ENCODE assay signal across 8 cellular contexts in genomic region chr14:38721822-38722431, GRCh38.
DNase-seq lines count a peak whose midpoint lies in the region; ATAC-seq and TF ChIP-seq lines count a peak whose summit lies in the region.

No MANE protein-coding gene starts in this region.

- ATAC-seq in GM18505 (IDR thresholded peaks at IDR 0.05; ENCODE audit: unreplicated experiment) = peak; percentile 93
- ATAC-seq in HG02884 (IDR thresholded peaks at IDR 0.05; ENCODE audit: unreplicated experiment) = peak; percentile 92
- peak; percentile 36 to 67 for ATAC-seq in activated naive CD4-positive, alpha-beta T cell treated with anti-CD3 and anti-CD28 coated beads, Interleukin-2, amount 50 U/mL, for 72 hours
- peak in 7 of 8 donors; percentile 61 to 81 (median 75) for ATAC-seq in heart right ventricle
- no peak for ATAC-seq in GM18873 (IDR thresholded peaks at IDR 0.05; ENCODE audit: low FRiP score, unreplicated experiment)

- no peaks in the 10 kb centered on the region for H3K9me3 ChIP-seq in heart right ventricle

- H3K4me3 ChIP-seq in heart right ventricle = no peak overlapping the region

- no peaks in the 10 kb centered on the region for H3K4me1 Mint-ChIP-seq in CD14-positive monocyte

- no peak overlapping the region for H3K4me3 Mint-ChIP-seq in CD14-positive monocyte

- intact Hi-C loops in CD14-positive monocyte (cut with micrococcal nuclease) = loop anchor here (5.0 to 10.0 kb wide), 3 partner anchors 145 to 293 kb away; no protein-coding TSS in a partner anchor
- intact Hi-C loops in heart right ventricle (cut with DNase I) = loop anchor here in 9 of 10 donors (2.0 to 10.0 kb wide), 8 partner anchors 143 to 295 kb away; no protein-coding TSS in a partner anchor

- peak overlapping the region in 1 of 7 donors; percentile 40 for H3K27ac Mint-ChIP-seq in CD14-positive monocyte
- no peak overlapping the region for H3K27ac Mint-ChIP-seq in activated naive CD4-positive, alpha-beta T cell treated with anti-CD3 and anti-CD28 coated beads, Interleukin-2, amount 50 U/mL, for 72 hours

- no peaks in the 10 kb centered on the region for H3K9me3 Mint-ChIP-seq in CD14-positive monocyte
- H3K9me3 Mint-ChIP-seq in activated naive CD4-positive, alpha-beta T cell treated with anti-CD3 and anti-CD28 coated beads, Interleukin-2, amount 50 U/mL, for 72 hours = no peaks in the 10 kb centered on the region

- no peak overlapping the region for H3K27ac ChIP-seq in heart right ventricle

- TF ChIP-seq CTCF in CD14-positive monocyte (IDR thresholded peaks at IDR 0.05) (peak; percentile 85), heart right ventricle (IDR thresholded peaks at IDR 0.05) (peak; percentile 53 to 85 (median 76))

- no peak for TF ChIP-seq POLR2A in GM18505 (IDR thresholded peaks at IDR 0.05; ENCODE audit: borderline replicate concordance, extremely low read depth, insufficient read depth, insufficient read length)

- WGBS in heart right ventricle, 2 donors = 43 to 50% methylated on average over 4 of the region's 4 CpGs

- H3K36me3 ChIP-seq in heart right ventricle = no peaks in the 10 kb centered on the region

- H3K27me3 ChIP-seq in heart right ventricle = no peaks in the 10 kb centered on the region

- H3K36me3 Mint-ChIP-seq in CD14-positive monocyte = no peaks in the 10 kb centered on the region
- H3K36me3 Mint-ChIP-seq in activated naive CD4-positive, alpha-beta T cell treated with anti-CD3 and anti-CD28 coated beads, Interleukin-2, amount 50 U/mL, for 72 hours = no peaks in the 10 kb centered on the region

- no peaks in the 10 kb centered on the region for H3K27me3 Mint-ChIP-seq in CD14-positive monocyte (ENCODE audit: low read depth in 3 of 3)

- DNase-seq in CD14-positive monocyte (ENCODE audit: low spot score) (no peak), NCI-H1694 (lab: John Stamatoyannopoulos, UW) (peak; percentile 8), heart right ventricle (peak; percentile 14 to 54), renal cortical epithelial cell (ENCODE audit: low read depth) (peak; percentile 38)
- DNase-seq in activated naive CD4-positive, alpha-beta T cell treated with anti-CD3 and anti-CD28 coated beads, Interleukin-2, amount 50 U/mL, for 72 hours (ENCODE audit: low spot score in 2 of 2) = peak in 1 of 2 donors; percentile 61

- peaks cover 0 to 11% (median 0%) of the 10 kb centered on the region in 9 donors for H3K4me1 ChIP-seq in heart right ventricle
